ENCODE assay signal across 35 cellular contexts in genomic region chr6:167285077-167285770, GRCh38. TPM values are rescaled to one million over a fixed set of nuclear protein-coding genes. Genes with fewer than 3 reads are reported as not detected.
A peak's percentile ranks its signal among the peaks of the same experiment; 100 is the strongest.
DNase-seq lines count a peak whose midpoint lies in the region; ATAC-seq, FAIRE-seq and TF ChIP-seq lines count a peak whose summit lies in the region.
"Had no signal": no experiment of that assay in that cellular context is flagged by ENCODE, and none has a peak within 500 bp of the region (broad histone marks: within the 10 kb centered on the region; RNA-seq: fewer than 3 reads in every experiment).

No MANE protein-coding gene starts in this region.

- H3K27ac ChIP-seq in lung (ENCODE audit: low read depth in 1 of 2, low read length in 1 of 2) (no peak overlapping the region), small intestine (ENCODE audit: low read depth in 1 of 2, low read length in 1 of 2) (no peak overlapping the region)
- H3K27ac ChIP-seq: KMS-11, Peyer's patch, prostate gland had no signal

- DNase-seq in NCI-H2171 (lab: John Stamatoyannopoulos, UW) (peak; percentile 36), endothelial cell (ENCODE audit: low spot score) (no peak), lung (ENCODE audit: low spot score) (no peak), small intestine (peak; percentile 39), AG08396 (ENCODE audit: low spot score) (no peak), NCI-H446 treated with DMSO at 0.1 percent for 48 hours (lab: John Stamatoyannopoulos, UW) (no peak), AG08395 (ENCODE audit: low spot score) (no peak)
- DNase-seq: activated CD4-positive, alpha-beta memory T cell treated with anti-CD3 and anti-CD28 coated beads, Interleukin-2, amount 10 ng/mL, durations not matched to agents 7 days and 5 days; activated CD4-positive, alpha-beta T cell treated with anti-CD3 and anti-CD28 coated beads for 1 hour; activated gamma-delta T cell; activated naive CD8-positive, alpha-beta T cell treated with anti-CD3 and anti-CD28 coated beads, Interleukin-2, amount 10 ng/mL, durations not matched to agents 7 days and 5 days; aorta; COR-L47; cortex of kidney; DMS79; GF-D8; glutamatergic neuron; MG63; NCI-H1105; NCI-H1930; NCI-H345; SHP77; stimulated activated CD4-positive, alpha-beta T cell treated with anti-CD3 and anti-CD28 coated beads, Interleukin-12 subunit alpha, Interleukin-12 subunit beta, amount 100 ng/mL, for 4 hours; stimulated activated CD4-positive, alpha-beta T cell treated with anti-CD3 and anti-CD28 coated beads, Interleukin-2, amount 100 ng/mL, for 48 hours; stimulated activated naive CD8-positive, alpha-beta T cell treated with anti-CD3 and anti-CD28 coated beads, Interleukin-15, amount 100 ng/mL, for 72 hours had no signal

- no peak overlapping the region for H3K27ac Mint-ChIP-seq in endothelial cell (ENCODE audit: unreplicated experiment)
- H3K27ac Mint-ChIP-seq: activated CD4-positive, alpha-beta memory T cell treated with anti-CD3 and anti-CD28 coated beads, Interleukin-2, amount 10 ng/mL, durations not matched to agents 7 days and 5 days; activated naive CD8-positive, alpha-beta T cell treated with anti-CD3 and anti-CD28 coated beads, Interleukin-2, amount 10 ng/mL, durations not matched to agents 7 days and 5 days; stimulated activated naive CD8-positive, alpha-beta T cell treated with anti-CD3 and anti-CD28 coated beads, Interleukin-15, amount 100 ng/mL, for 72 hours; T-helper 2 cell treated with Interferon-gamma antibody and Interleukin-4, amounts not matched to agents 5 μg/mL and 100 μg/mL, for 36 hours had no signal

- H3K9me3 ChIP-seq in lung (ENCODE audit: control insufficient read depth in 2 of 2, insufficient read depth in 1 of 2, low read length in 1 of 2) (no peaks in the 10 kb centered on the region), small intestine (ENCODE audit: control insufficient read depth, low read depth) (no peaks in the 10 kb centered on the region)
- H3K9me3 ChIP-seq: MG63, Peyer's patch, prostate gland had no signal

- no peak for FAIRE-seq in small intestine (lab: Jason Lieb, UNC)
- FAIRE-seq: bronchial epithelial cell, keratinocyte had no signal

- H3K27me3 ChIP-seq in lung (ENCODE audit: control insufficient read depth, insufficient read depth) (no peaks in the 10 kb centered on the region), small intestine (ENCODE audit: control insufficient read depth in 2 of 2, insufficient read depth in 2 of 2, low read length in 2 of 2) (no peaks in the 10 kb centered on the region)
- H3K27me3 ChIP-seq: Peyer's patch had no signal

- H3K4me1 Mint-ChIP-seq in endothelial cell (ENCODE audit: unreplicated experiment): peaks cover 11% of the 10 kb centered on the region
- H3K4me1 Mint-ChIP-seq: activated CD4-positive, alpha-beta memory T cell treated with anti-CD3 and anti-CD28 coated beads, Interleukin-2, amount 10 ng/mL, durations not matched to agents 7 days and 5 days; activated naive CD8-positive, alpha-beta T cell treated with anti-CD3 and anti-CD28 coated beads, Interleukin-2, amount 10 ng/mL, durations not matched to agents 7 days and 5 days; stimulated activated naive CD8-positive, alpha-beta T cell treated with anti-CD3 and anti-CD28 coated beads, Interleukin-15, amount 100 ng/mL, for 72 hours had no signal

- no peak overlapping the region for H3K4me3 Mint-ChIP-seq in endothelial cell (ENCODE audit: unreplicated experiment)
- H3K4me3 Mint-ChIP-seq: activated CD4-positive, alpha-beta memory T cell treated with anti-CD3 and anti-CD28 coated beads, Interleukin-2, amount 10 ng/mL, durations not matched to agents 7 days and 5 days; activated naive CD8-positive, alpha-beta T cell treated with anti-CD3 and anti-CD28 coated beads, Interleukin-2, amount 10 ng/mL, durations not matched to agents 7 days and 5 days; stimulated activated naive CD8-positive, alpha-beta T cell treated with anti-CD3 and anti-CD28 coated beads, Interleukin-15, amount 100 ng/mL, for 72 hours; T-helper 2 cell treated with Interferon-gamma antibody and Interleukin-4, amounts not matched to agents 5 μg/mL and 100 μg/mL, for 36 hours had no signal

- WGBS in lung, 2 donors: 89% methylated on average over 15 of the region's 15 CpGs
- WGBS in small intestine, 3 donors: 71 to 85% (median 76%) methylated on average over 15 of the region's 15 CpGs

- H3K27me3 Mint-ChIP-seq in endothelial cell (ENCODE audit: unreplicated experiment): no peaks in the 10 kb centered on the region
- H3K27me3 Mint-ChIP-seq: stimulated activated naive CD8-positive, alpha-beta T cell treated with anti-CD3 and anti-CD28 coated beads, Interleukin-15, amount 100 ng/mL, for 72 hours had no signal

- no peak overlapping the region for H3K4me3 ChIP-seq in lung
- no peak overlapping the region for H3K4me3 ChIP-seq in small intestine (ENCODE audit: low read depth in 1 of 2, low read length in 2 of 2)
- H3K4me3 ChIP-seq: MG63, Peyer's patch, prostate gland had no signal

- H3K4me1 ChIP-seq in lung (ENCODE audit: control insufficient read depth in 2 of 2, insufficient read depth in 2 of 2, low read length in 2 of 2) (no peaks in the 10 kb centered on the region), small intestine (ENCODE audit: control insufficient read depth in 2 of 2, insufficient read depth in 1 of 2, low read depth in 1 of 2, low read length in 1 of 2) (peaks cover 0 to 1% of the 10 kb centered on the region in 2 donors)
- H3K4me1 ChIP-seq: prostate gland had no signal

- no peaks in the 10 kb centered on the region for H3K9me3 Mint-ChIP-seq in endothelial cell (ENCODE audit: unreplicated experiment)
- H3K9me3 Mint-ChIP-seq: activated CD4-positive, alpha-beta memory T cell treated with anti-CD3 and anti-CD28 coated beads, Interleukin-2, amount 10 ng/mL, durations not matched to agents 7 days and 5 days; activated naive CD8-positive, alpha-beta T cell treated with anti-CD3 and anti-CD28 coated beads, Interleukin-2, amount 10 ng/mL, durations not matched to agents 7 days and 5 days; stimulated activated naive CD8-positive, alpha-beta T cell treated with anti-CD3 and anti-CD28 coated beads, Interleukin-15, amount 100 ng/mL, for 72 hours; T-helper 2 cell treated with Interferon-gamma antibody and Interleukin-4, amounts not matched to agents 5 μg/mL and 100 μg/mL, for 36 hours had no signal

- peak; percentile 13 for TF ChIP-seq CTCF in endothelial cell (IDR thresholded peaks at IDR 0.05; ENCODE audit: unreplicated experiment)
- TF ChIP-seq CTCF in lung (IDR thresholded peaks at IDR 0.05; ENCODE audit: control extremely low read depth, extremely low read depth): no peak

- peaks cover 3% of the 10 kb centered on the region for H3K36me3 Mint-ChIP-seq in endothelial cell (ENCODE audit: low read depth, unreplicated experiment)
- H3K36me3 Mint-ChIP-seq: activated naive CD8-positive, alpha-beta T cell treated with anti-CD3 and anti-CD28 coated beads, Interleukin-2, amount 10 ng/mL, durations not matched to agents 7 days and 5 days had no signal

- peak; percentile 28 for ATAC-seq in lung (ENCODE audit: insufficient read depth, low FRiP score)
- ATAC-seq: sciatic nerve; stimulated activated naive CD8-positive, alpha-beta T cell treated with anti-CD3 and anti-CD28 coated beads, Interleukin-15, amount 100 ng/mL, for 72 hours had no signal

- H3K36me3 ChIP-seq in lung (ENCODE audit: control insufficient read depth in 2 of 2, insufficient read depth in 2 of 2, low read length in 2 of 2): no peaks in the 10 kb centered on the region
- H3K36me3 ChIP-seq in small intestine (ENCODE audit: control insufficient read depth in 2 of 2, insufficient read depth in 2 of 2, low read length in 2 of 2): no peaks in the 10 kb centered on the region
- H3K36me3 ChIP-seq: MG63, Peyer's patch, prostate gland had no signal

RNA-seq across cellular contexts. Expression of gene UNC93A, which starts 5.9 kb away (rescaled TPM):
- total RNA-seq in endothelial cell (ENCODE audit: unreplicated experiment) (not detected), lung (not detected)
- polyA plus RNA-seq in lung (not detected), small intestine (10 to 100 TPM in 1 of 3 donors, 1 to 10 TPM in 2; 2.7 to 33.8 (median 3.0) TPM)
- total RNA-seq: activated CD4-positive, alpha-beta memory T cell treated with anti-CD3 and anti-CD28 coated beads, Interleukin-2, amount 10 ng/mL, durations not matched to agents 7 days and 5 days; activated naive CD8-positive, alpha-beta T cell treated with anti-CD3 and anti-CD28 coated beads, Interleukin-2, amount 10 ng/mL, durations not matched to agents 7 days and 5 days; aorta; bronchial epithelial cell; fibroblast of villous mesenchyme; myocyte; sciatic nerve had no signal
- polyA plus RNA-seq: aorta, keratinocyte had no signal

RNA-seq across cellular contexts. Expression of gene TTLL2, which starts 39.7 kb away (rescaled TPM):
- not detected for total RNA-seq in endothelial cell (ENCODE audit: unreplicated experiment)
- not detected for total RNA-seq in lung
- not detected for polyA plus RNA-seq in lung
- not detected for polyA plus RNA-seq in small intestine
- total RNA-seq: activated CD4-positive, alpha-beta memory T cell treated with anti-CD3 and anti-CD28 coated beads, Interleukin-2, amount 10 ng/mL, durations not matched to agents 7 days and 5 days; activated naive CD8-positive, alpha-beta T cell treated with anti-CD3 and anti-CD28 coated beads, Interleukin-2, amount 10 ng/mL, durations not matched to agents 7 days and 5 days; aorta; bronchial epithelial cell; fibroblast of villous mesenchyme; myocyte; Peyer's patch; sciatic nerve had no signal
- polyA plus RNA-seq: aorta, esophagus, keratinocyte had no signal

Comparison
In these comparisons a context has a peak if more than half of its experiments do, and no peak if none do; other contexts are left out.
1. DNase-seq: peak in NCI-H2171 (single experiment) and small intestine (single experiment); none in endothelial cell (single experiment), lung (single experiment), AG08396 (single experiment), NCI-H446 treated with DMSO at 0.1 percent for 48 hours (single experiment) and AG08395 (single experiment).